Comparison of ENCODE assay signal across 10 cellular contexts in the genomic region with DNA sequence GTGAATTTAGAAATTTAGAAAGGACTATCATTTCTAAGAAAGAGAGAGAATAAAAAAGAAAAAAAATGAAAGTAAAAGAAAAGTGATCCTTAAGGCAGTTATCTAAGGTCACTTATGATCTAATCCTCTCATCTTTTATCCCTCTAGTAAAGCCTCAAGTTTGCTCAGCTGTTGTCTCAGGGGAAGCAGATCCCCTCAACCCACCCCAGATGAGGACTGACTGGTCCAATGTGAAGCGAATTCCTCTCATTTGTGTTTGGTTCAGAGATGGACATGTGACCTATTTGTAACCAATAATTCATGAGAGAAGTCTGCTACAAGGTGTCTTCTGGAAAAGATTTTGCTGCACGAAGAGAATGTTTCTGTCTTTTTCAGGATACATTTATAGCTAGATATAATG.
"Had no signal": no experiment of that assay in that cellular context is flagged by ENCODE, and none has a peak within 500 bp of the region (broad histone marks: within the 10 kb centered on the region; RNA-seq: fewer than 3 reads in every experiment).

No MANE protein-coding gene starts in this region.

- H3K4me3 ChIP-seq: GM23248, HAP-1 had no signal

- H3K9me3 ChIP-seq: HAP-1 had no signal

- DNase-seq: GM23248, GOT3, H7, HFFc6, KBM-7 had no signal

- ATAC-seq: HCT116, HepG2 had no signal

- H2AFZ ChIP-seq: GM23248 had no signal

- H3K27ac ChIP-seq: GM23248, HL-60, KMS-11 had no signal

- H3K9ac ChIP-seq: GM23248, KMS-11 had no signal

- H3K4me2 ChIP-seq: KMS-11 had no signal

- H3K36me3 ChIP-seq: HAP-1 had no signal
